ENCODE assay signal across 9 cellular contexts in genomic region chr2:69911985-69912563, GRCh38. TPM values are rescaled to one million over a fixed set of nuclear protein-coding genes. Genes with fewer than 3 reads are reported as not detected.
DNase-seq lines count a peak whose midpoint lies in the region; ATAC-seq and TF ChIP-seq lines count a peak whose summit lies in the region.
"Had no signal": no experiment of that assay in that cellular context is flagged by ENCODE, and none has a peak within 500 bp of the region (broad histone marks: within the 10 kb centered on the region; RNA-seq: fewer than 3 reads in every experiment).

No MANE protein-coding gene starts in this region.

- H3K27me3 Mint-ChIP-seq in osteocyte (ENCODE audit: unreplicated experiment) = no peaks in the 10 kb centered on the region

- TF ChIP-seq CTCF in RWPE1 (conservative IDR thresholded peaks at IDR 0.05; ENCODE audit: low read depth) = peak; percentile 57
- TF ChIP-seq CTCF in epithelial cell of esophagus (IDR thresholded peaks at IDR 0.05; ENCODE audit: insufficient read depth, low read depth, low read length, missing control alignments) = peak; percentile 47
- TF ChIP-seq CTCF in osteocyte (IDR thresholded peaks at IDR 0.05) = peak; percentile 73

- H3K4me3 ChIP-seq in epithelial cell of esophagus (ENCODE audit: low read length) = no peak overlapping the region
- H3K4me3 ChIP-seq: BLaER1 had no signal

- no peaks in the 10 kb centered on the region for H3K9me3 Mint-ChIP-seq in osteocyte (ENCODE audit: unreplicated experiment)

- no peak for ATAC-seq in GM19328 (IDR thresholded peaks at IDR 0.05; ENCODE audit: unreplicated experiment)

- H3K4me1 Mint-ChIP-seq in osteocyte (ENCODE audit: unreplicated experiment) = peaks cover 24% of the 10 kb centered on the region

- no peak overlapping the region for H3K4me3 Mint-ChIP-seq in osteocyte (ENCODE audit: unreplicated experiment)

- POLR2A ChIA-PET in RWPE1 (lab: Yijun Ruan, JAX; ENCODE audit: low non-redundant PET) = no interaction called here

- peak; percentile 42 for DNase-seq in NCI-H2107 treated with DMSO at 0.1 percent for 48 hours (lab: John Stamatoyannopoulos, UW; ENCODE audit: unreplicated experiment)
- DNase-seq in NCI-H2107 (lab: John Stamatoyannopoulos, UW) = no peak
- peak; percentile 37 for DNase-seq in LHCN-M2 (ENCODE audit: low read depth)
- peak; percentile 50 for DNase-seq in RWPE1 (ENCODE audit: low spot score)
- peak; percentile 69 for DNase-seq in epithelial cell of esophagus (ENCODE audit: low read depth)
- DNase-seq in osteocyte (ENCODE audit: extremely low spot score, unreplicated experiment) = no peak
- DNase-seq in stimulated activated CD4-positive, alpha-beta T cell treated with anti-CD3 and anti-CD28 coated beads, Interleukin-15, amount 100 ng/mL, for 24 hours = no peak

- H3K36me3 Mint-ChIP-seq in osteocyte (ENCODE audit: unreplicated experiment) = peaks cover 12% of the 10 kb centered on the region

- H3K27ac ChIP-seq in RWPE1 = no peak overlapping the region
- H3K27ac ChIP-seq: BLaER1 had no signal

- H3K27ac Mint-ChIP-seq in osteocyte (ENCODE audit: unreplicated experiment) = peak overlapping the region; percentile 66

- CTCF ChIA-PET in RWPE1 (lab: Yijun Ruan, JAX) = interaction anchor here (0.6 to 1.5 kb wide), 4 partner anchors 230 to 1783 kb away, joined by 3 to 4 read pairs (median 4); no protein-coding TSS in a partner anchor

RNA-seq across cellular contexts. Expression of gene MXD1, which starts 2.8 kb away (rescaled TPM):
- total RNA-seq in LHCN-M2 (2014; rRNA removed) (0.83 and 1.8 TPM in 2 replicates), osteocyte (7.9 and 8.2 TPM in 2 replicates)
- 1.1 TPM for polyA plus RNA-seq in LHCN-M2 (2012)

RNA-seq across cellular contexts. Expression of gene SNRNP27, which starts 18.3 kb away (rescaled TPM):
- 88.6 and 93.7 TPM in 2 replicates for total RNA-seq in LHCN-M2 (2014; rRNA removed)
- 45.5 TPM for polyA plus RNA-seq in LHCN-M2 (2012)
- total RNA-seq in osteocyte = 49.2 and 51.8 TPM in 2 replicates

RNA-seq across cellular contexts. Expression of gene ASPRV1, which starts 49.4 kb away (rescaled TPM):
- total RNA-seq in LHCN-M2 (2014; rRNA removed) (0.34 TPM in 1 of 2 replicates, not detected in the other), osteocyte (0.52 and 0.75 TPM in 2 replicates)
- polyA plus RNA-seq in LHCN-M2 (2012) = 0.16 TPM

Comparison
In these comparisons a context has a peak if more than half of its experiments do, and no peak if none do; other contexts are left out.
1. DNase-seq: peak in NCI-H2107 treated with DMSO at 0.1 percent for 48 hours (single experiment), LHCN-M2 (single experiment), RWPE1 (single experiment) and epithelial cell of esophagus (single experiment); none in NCI-H2107 (single experiment), osteocyte (single experiment) and stimulated activated CD4-positive, alpha-beta T cell treated with anti-CD3 and anti-CD28 coated beads, Interleukin-15, amount 100 ng/mL, for 24 hours (single experiment).
2. Peak in every context shown above with its lines, with median percentiles within 50 percentile points of each other: CTCF ChIP-seq.